ENCODE assay signal across 14 cellular contexts in genomic region chr6:167742719-167743303, GRCh38.
A peak's percentile ranks its signal among the peaks of the same experiment; 100 is the strongest.
DNase-seq lines count a peak whose midpoint lies in the region; ATAC-seq and TF ChIP-seq lines count a peak whose summit lies in the region.
"Had no signal": no experiment of that assay in that cellular context is flagged by ENCODE, and none has a peak within 500 bp of the region (broad histone marks: within the 10 kb centered on the region; RNA-seq: fewer than 3 reads in every experiment).

No MANE protein-coding gene starts in this region.

- intact Hi-C loops in activated CD8-positive, alpha-beta T cell treated with anti-CD3 and anti-CD28 coated beads for 36 hours (cut with micrococcal nuclease), result no loop called here
- intact Hi-C loops in adrenal gland (cut with DNase I), result no loop called here

- H3K27me3 ChIP-seq in adrenal gland, result no peaks in the 10 kb centered on the region

- H3K27me3 Mint-ChIP-seq in activated CD8-positive, alpha-beta T cell treated with anti-CD3 and anti-CD28 coated beads for 36 hours, result peaks cover 2% of the 10 kb centered on the region
- H3K27me3 Mint-ChIP-seq in activated CD8-positive, alpha-beta T cell treated with anti-CD3 and anti-CD28 coated beads, Interleukin-2, amount 10 ng/mL, durations not matched to agents 7 days and 5 days (ENCODE audit: low read depth), result peaks cover 2% of the 10 kb centered on the region
- peaks cover 8% of the 10 kb centered on the region for H3K27me3 Mint-ChIP-seq in activated T-helper 17 cell treated with anti-CD3 and anti-CD28 coated beads, Interleukin-2, amount 50 U/mL, for 72 hours
- H3K27me3 Mint-ChIP-seq in stimulated activated naive CD8-positive, alpha-beta T cell treated with anti-CD3 and anti-CD28 coated beads, Interleukin-15, amount 100 ng/mL, for 72 hours, result peaks cover 25% of the 10 kb centered on the region

- TF ChIP-seq POLR2A in adrenal gland (IDR thresholded peaks at IDR 0.05), result no peak

- ATAC-seq in activated CD8-positive, alpha-beta T cell treated with anti-CD3 and anti-CD28 coated beads for 36 hours, result peak; percentile 72
- no peak for ATAC-seq in activated CD8-positive, alpha-beta T cell treated with anti-CD3 and anti-CD28 coated beads, Interleukin-2, amount 10 ng/mL, durations not matched to agents 7 days and 5 days
- ATAC-seq in activated T-helper 17 cell treated with anti-CD3 and anti-CD28 coated beads, Interleukin-2, amount 50 U/mL, for 72 hours (replicated peaks), result peak; percentile 57
- peak; percentile 56 for ATAC-seq in stimulated activated naive CD8-positive, alpha-beta T cell treated with anti-CD3 and anti-CD28 coated beads, Interleukin-15, amount 100 ng/mL, for 72 hours
- ATAC-seq: natural killer cell, T-helper 17 cell had no signal

- H3K27ac Mint-ChIP-seq in activated CD8-positive, alpha-beta T cell treated with anti-CD3 and anti-CD28 coated beads for 36 hours, result no peak overlapping the region
- H3K27ac Mint-ChIP-seq in activated CD8-positive, alpha-beta T cell treated with anti-CD3 and anti-CD28 coated beads, Interleukin-2, amount 10 ng/mL, durations not matched to agents 7 days and 5 days, result no peak overlapping the region
- no peak overlapping the region for H3K27ac Mint-ChIP-seq in activated T-helper 17 cell treated with anti-CD3 and anti-CD28 coated beads, Interleukin-2, amount 50 U/mL, for 72 hours
- H3K27ac Mint-ChIP-seq in stimulated activated naive CD8-positive, alpha-beta T cell treated with anti-CD3 and anti-CD28 coated beads, Interleukin-15, amount 100 ng/mL, for 72 hours, result no peak overlapping the region
- H3K27ac Mint-ChIP-seq: activated CD4-positive, alpha-beta T cell treated with anti-CD3 and anti-CD28 coated beads, Interleukin-2, amount 10 ng/mL, durations not matched to agents 7 days and 5 days; natural killer cell; T-helper 17 cell had no signal

- no peaks in the 10 kb centered on the region for H3K9me3 Mint-ChIP-seq in activated CD8-positive, alpha-beta T cell treated with anti-CD3 and anti-CD28 coated beads for 36 hours
- H3K9me3 Mint-ChIP-seq in activated CD8-positive, alpha-beta T cell treated with anti-CD3 and anti-CD28 coated beads, Interleukin-2, amount 10 ng/mL, durations not matched to agents 7 days and 5 days (ENCODE audit: insufficient read depth), result no peaks in the 10 kb centered on the region
- H3K9me3 Mint-ChIP-seq in activated T-helper 17 cell treated with anti-CD3 and anti-CD28 coated beads, Interleukin-2, amount 50 U/mL, for 72 hours, result no peaks in the 10 kb centered on the region
- H3K9me3 Mint-ChIP-seq in stimulated activated naive CD8-positive, alpha-beta T cell treated with anti-CD3 and anti-CD28 coated beads, Interleukin-15, amount 100 ng/mL, for 72 hours, result no peaks in the 10 kb centered on the region
- H3K9me3 Mint-ChIP-seq: activated CD4-positive, alpha-beta T cell treated with anti-CD3 and anti-CD28 coated beads, Interleukin-2, amount 10 ng/mL, durations not matched to agents 7 days and 5 days; natural killer cell had no signal

- no peak for TF ChIP-seq CTCF in activated CD8-positive, alpha-beta T cell treated with anti-CD3 and anti-CD28 coated beads for 36 hours (IDR thresholded peaks at IDR 0.05)
- no peak for TF ChIP-seq CTCF in adrenal gland (IDR thresholded peaks at IDR 0.05)

- no peaks in the 10 kb centered on the region for H3K4me1 Mint-ChIP-seq in activated CD8-positive, alpha-beta T cell treated with anti-CD3 and anti-CD28 coated beads for 36 hours (ENCODE audit: low read depth)
- no peaks in the 10 kb centered on the region for H3K4me1 Mint-ChIP-seq in activated CD8-positive, alpha-beta T cell treated with anti-CD3 and anti-CD28 coated beads, Interleukin-2, amount 10 ng/mL, durations not matched to agents 7 days and 5 days (ENCODE audit: low read depth)
- no peaks in the 10 kb centered on the region for H3K4me1 Mint-ChIP-seq in activated T-helper 17 cell treated with anti-CD3 and anti-CD28 coated beads, Interleukin-2, amount 50 U/mL, for 72 hours
- peaks cover 5% of the 10 kb centered on the region for H3K4me1 Mint-ChIP-seq in stimulated activated naive CD8-positive, alpha-beta T cell treated with anti-CD3 and anti-CD28 coated beads, Interleukin-15, amount 100 ng/mL, for 72 hours
- H3K4me1 Mint-ChIP-seq: activated CD4-positive, alpha-beta T cell treated with anti-CD3 and anti-CD28 coated beads, Interleukin-2, amount 10 ng/mL, durations not matched to agents 7 days and 5 days; natural killer cell; T-helper 17 cell had no signal

- peak; percentile 15 for DNase-seq in activated CD8-positive, alpha-beta T cell treated with anti-CD3 and anti-CD28 coated beads for 36 hours
- no peak for DNase-seq in activated CD8-positive, alpha-beta T cell treated with anti-CD3 and anti-CD28 coated beads, Interleukin-2, amount 10 ng/mL, durations not matched to agents 7 days and 5 days
- DNase-seq in iPS-NIHi7 (ENCODE audit: extremely low spot score), result peak; percentile 68
- DNase-seq in stimulated activated naive CD8-positive, alpha-beta T cell treated with anti-CD3 and anti-CD28 coated beads, Interleukin-15, amount 100 ng/mL, for 72 hours, result no peak
- no peak for DNase-seq in adrenal gland
- DNase-seq in HK-2 (ENCODE audit: unreplicated experiment), result no peak
- no peak for DNase-seq in stimulated activated CD4-positive, alpha-beta T cell treated with anti-CD3 and anti-CD28 coated beads, Interleukin-1b, Interleukin-23, amount 100 ng/mL, for 48 hours
- DNase-seq: 8988T; activated CD4-positive, alpha-beta T cell treated with anti-CD3 and anti-CD28 coated beads, Interleukin-2, amount 10 ng/mL, durations not matched to agents 7 days and 5 days; natural killer cell; OCI-M1; T-helper 17 cell had no signal

- H3K4me3 Mint-ChIP-seq in activated CD8-positive, alpha-beta T cell treated with anti-CD3 and anti-CD28 coated beads for 36 hours, result no peak overlapping the region
- no peak overlapping the region for H3K4me3 Mint-ChIP-seq in activated CD8-positive, alpha-beta T cell treated with anti-CD3 and anti-CD28 coated beads, Interleukin-2, amount 10 ng/mL, durations not matched to agents 7 days and 5 days
- H3K4me3 Mint-ChIP-seq in activated T-helper 17 cell treated with anti-CD3 and anti-CD28 coated beads, Interleukin-2, amount 50 U/mL, for 72 hours, result no peak overlapping the region
- H3K4me3 Mint-ChIP-seq in stimulated activated naive CD8-positive, alpha-beta T cell treated with anti-CD3 and anti-CD28 coated beads, Interleukin-15, amount 100 ng/mL, for 72 hours, result no peak overlapping the region
- H3K4me3 Mint-ChIP-seq: activated CD4-positive, alpha-beta T cell treated with anti-CD3 and anti-CD28 coated beads, Interleukin-2, amount 10 ng/mL, durations not matched to agents 7 days and 5 days; natural killer cell; T-helper 17 cell had no signal

- H3K36me3 ChIP-seq in adrenal gland (replicated peaks in 1 of 2), result no peaks in the 10 kb centered on the region
- H3K36me3 ChIP-seq: suprapubic skin had no signal

- no peaks in the 10 kb centered on the region for H3K36me3 Mint-ChIP-seq in activated CD8-positive, alpha-beta T cell treated with anti-CD3 and anti-CD28 coated beads for 36 hours (ENCODE audit: low read depth)
- H3K36me3 Mint-ChIP-seq in activated CD8-positive, alpha-beta T cell treated with anti-CD3 and anti-CD28 coated beads, Interleukin-2, amount 10 ng/mL, durations not matched to agents 7 days and 5 days (ENCODE audit: low read depth), result no peaks in the 10 kb centered on the region
- H3K36me3 Mint-ChIP-seq in activated T-helper 17 cell treated with anti-CD3 and anti-CD28 coated beads, Interleukin-2, amount 50 U/mL, for 72 hours (ENCODE audit: low read depth), result no peaks in the 10 kb centered on the region
- H3K36me3 Mint-ChIP-seq: natural killer cell had no signal

- H3K27ac ChIP-seq in adrenal gland, result no peak overlapping the region
- H3K27ac ChIP-seq: suprapubic skin had no signal

- H3K9me3 ChIP-seq in adrenal gland (replicated peaks in 1 of 3), result no peaks in the 10 kb centered on the region
- H3K9me3 ChIP-seq: suprapubic skin had no signal

- no peaks in the 10 kb centered on the region for H3K4me1 ChIP-seq in adrenal gland (replicated peaks in 1 of 2)

- POLR2A ChIA-PET in activated CD8-positive, alpha-beta T cell treated with anti-CD3 and anti-CD28 coated beads for 36 hours (lab: Charles Lee), result no interaction called here
- POLR2A ChIA-PET in activated CD8-positive, alpha-beta T cell treated with anti-CD3 and anti-CD28 coated beads, Interleukin-2, amount 10 ng/mL, durations not matched to agents 7 days and 5 days (lab: Charles Lee), result no interaction called here

- CTCF ChIA-PET in activated CD8-positive, alpha-beta T cell treated with anti-CD3 and anti-CD28 coated beads for 36 hours (lab: Charles Lee), result interaction anchor here (1.5 kb wide), 1 partner anchor 12 kb away, joined by 4 read pairs; no protein-coding TSS in a partner anchor
- CTCF ChIA-PET in activated CD8-positive, alpha-beta T cell treated with anti-CD3 and anti-CD28 coated beads, Interleukin-2, amount 10 ng/mL, durations not matched to agents 7 days and 5 days (lab: Charles Lee), result no interaction called here

- H3K4me3 ChIP-seq in adrenal gland, result no peak overlapping the region
- H3K4me3 ChIP-seq: suprapubic skin had no signal

Comparison
In these comparisons a context has a peak if more than half of its experiments do, and no peak if none do; other contexts are left out.
1. DNase-seq: peak in activated CD8-positive, alpha-beta T cell treated with anti-CD3 and anti-CD28 coated beads for 36 hours (single experiment) and iPS-NIHi7 (single experiment); none in activated CD8-positive, alpha-beta T cell treated with anti-CD3 and anti-CD28 coated beads, Interleukin-2, amount 10 ng/mL, durations not matched to agents 7 days and 5 days (single experiment), stimulated activated naive CD8-positive, alpha-beta T cell treated with anti-CD3 and anti-CD28 coated beads, Interleukin-15, amount 100 ng/mL, for 72 hours (0 of 2), adrenal gland (0 of 7), HK-2 (single experiment) and stimulated activated CD4-positive, alpha-beta T cell treated with anti-CD3 and anti-CD28 coated beads, Interleukin-1b, Interleukin-23, amount 100 ng/mL, for 48 hours (single experiment).